1 cellular context compared by ENCODE assay signal in the genomic region with DNA sequence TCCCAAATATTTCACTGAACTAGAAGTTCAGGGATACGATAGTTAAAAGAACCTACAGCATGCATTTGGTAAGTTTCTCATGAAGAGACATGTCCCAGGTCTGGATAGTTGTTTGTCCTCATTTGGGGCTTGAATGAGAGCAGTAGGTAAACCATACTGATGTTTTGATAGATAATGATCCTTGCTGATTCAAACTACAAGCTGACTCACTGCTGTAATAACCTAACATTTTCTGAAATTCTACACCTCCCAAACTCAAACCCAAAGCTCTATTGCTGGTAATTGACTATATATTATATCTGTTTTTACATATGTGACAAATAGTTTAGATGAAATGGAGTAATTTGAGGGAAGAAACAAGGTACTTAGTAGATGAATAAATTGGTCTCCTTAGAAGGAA.
TF ChIP-seq lines count a peak whose summit lies in the region.

No MANE protein-coding gene starts in this region.

TF ChIP-seq in HEK293, 187 proteins besides CTCF, POLR2A, EP300 and RAD21 (continued from another document):
- TF ChIP-seq, protein P1, sequence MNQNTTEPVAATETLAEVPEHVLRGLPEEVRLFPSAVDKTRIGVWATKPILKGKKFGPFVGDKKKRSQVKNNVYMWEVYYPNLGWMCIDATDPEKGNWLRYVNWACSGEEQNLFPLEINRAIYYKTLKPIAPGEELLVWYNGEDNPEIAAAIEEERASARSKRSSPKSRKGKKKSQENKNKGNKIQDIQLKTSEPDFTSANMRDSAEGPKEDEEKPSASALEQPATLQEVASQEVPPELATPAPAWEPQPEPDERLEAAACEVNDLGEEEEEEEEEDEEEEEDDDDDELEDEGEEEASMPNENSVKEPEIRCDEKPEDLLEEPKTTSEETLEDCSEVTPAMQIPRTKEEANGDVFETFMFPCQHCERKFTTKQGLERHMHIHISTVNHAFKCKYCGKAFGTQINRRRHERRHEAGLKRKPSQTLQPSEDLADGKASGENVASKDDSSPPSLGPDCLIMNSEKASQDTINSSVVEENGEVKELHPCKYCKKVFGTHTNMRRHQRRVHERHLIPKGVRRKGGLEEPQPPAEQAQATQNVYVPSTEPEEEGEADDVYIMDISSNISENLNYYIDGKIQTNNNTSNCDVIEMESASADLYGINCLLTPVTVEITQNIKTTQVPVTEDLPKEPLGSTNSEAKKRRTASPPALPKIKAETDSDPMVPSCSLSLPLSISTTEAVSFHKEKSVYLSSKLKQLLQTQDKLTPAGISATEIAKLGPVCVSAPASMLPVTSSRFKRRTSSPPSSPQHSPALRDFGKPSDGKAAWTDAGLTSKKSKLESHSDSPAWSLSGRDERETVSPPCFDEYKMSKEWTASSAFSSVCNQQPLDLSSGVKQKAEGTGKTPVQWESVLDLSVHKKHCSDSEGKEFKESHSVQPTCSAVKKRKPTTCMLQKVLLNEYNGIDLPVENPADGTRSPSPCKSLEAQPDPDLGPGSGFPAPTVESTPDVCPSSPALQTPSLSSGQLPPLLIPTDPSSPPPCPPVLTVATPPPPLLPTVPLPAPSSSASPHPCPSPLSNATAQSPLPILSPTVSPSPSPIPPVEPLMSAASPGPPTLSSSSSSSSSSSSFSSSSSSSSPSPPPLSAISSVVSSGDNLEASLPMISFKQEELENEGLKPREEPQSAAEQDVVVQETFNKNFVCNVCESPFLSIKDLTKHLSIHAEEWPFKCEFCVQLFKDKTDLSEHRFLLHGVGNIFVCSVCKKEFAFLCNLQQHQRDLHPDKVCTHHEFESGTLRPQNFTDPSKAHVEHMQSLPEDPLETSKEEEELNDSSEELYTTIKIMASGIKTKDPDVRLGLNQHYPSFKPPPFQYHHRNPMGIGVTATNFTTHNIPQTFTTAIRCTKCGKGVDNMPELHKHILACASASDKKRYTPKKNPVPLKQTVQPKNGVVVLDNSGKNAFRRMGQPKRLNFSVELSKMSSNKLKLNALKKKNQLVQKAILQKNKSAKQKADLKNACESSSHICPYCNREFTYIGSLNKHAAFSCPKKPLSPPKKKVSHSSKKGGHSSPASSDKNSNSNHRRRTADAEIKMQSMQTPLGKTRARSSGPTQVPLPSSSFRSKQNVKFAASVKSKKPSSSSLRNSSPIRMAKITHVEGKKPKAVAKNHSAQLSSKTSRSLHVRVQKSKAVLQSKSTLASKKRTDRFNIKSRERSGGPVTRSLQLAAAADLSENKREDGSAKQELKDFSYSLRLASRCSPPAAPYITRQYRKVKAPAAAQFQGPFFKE (tag by site-specific recombination; IDR thresholded peaks at IDR 0.05; ENCODE audit: borderline replicate concordance) = no peak
- TF ChIP-seq ZXDB (tag by site-specific recombination; IDR thresholded peaks at IDR 0.05) (0 out of 2 replicates have a peak, but pooled peaks have one; percentile 13), INSM2 (tag by site-specific recombination; IDR thresholded peaks at IDR 0.05) (no peak), GLI4 (tag by site-specific recombination; IDR thresholded peaks at IDR 0.05) (no peak), ZNF362 (tag by site-specific recombination; IDR thresholded peaks at IDR 0.05) (no peak)
